In the genomic region with DNA sequence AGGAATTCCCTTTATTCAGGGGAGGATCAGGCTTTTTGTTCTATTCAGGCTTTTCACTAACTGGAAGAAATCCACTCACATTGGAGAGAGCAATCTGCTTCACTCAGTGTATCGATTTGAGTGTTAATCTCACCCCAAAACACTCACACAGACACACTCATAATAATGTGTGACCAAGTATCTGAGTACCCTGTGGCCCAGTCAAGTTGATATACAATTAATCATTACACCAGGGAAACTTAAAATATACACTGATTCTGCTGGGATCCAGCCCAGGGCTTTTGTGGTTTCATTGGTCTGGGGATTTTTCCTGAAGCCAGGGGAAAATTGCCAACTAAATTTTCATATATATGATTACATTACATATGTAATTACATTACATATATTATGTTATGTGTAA, we compare ENCODE assay signal across 22 cellular contexts.
"Had no signal": no experiment of that assay in that cellular context is flagged by ENCODE, and none has a peak within 500 bp of the region (broad histone marks: within the 10 kb centered on the region; RNA-seq: fewer than 3 reads in every experiment).

No MANE protein-coding gene starts in this region.

- H3K36me3 Mint-ChIP-seq: activated naive CD8-positive, alpha-beta T cell treated with anti-CD3 and anti-CD28 coated beads, Interleukin-2, amount 10 ng/mL, durations not matched to agents 7 days and 5 days; mesothelial cell of epicardium; stimulated activated effector memory CD8-positive, alpha-beta T cell treated with anti-CD3 and anti-CD28 coated beads, Interleukin-12 subunit alpha, Interleukin-12 subunit beta, amount 100 ng/mL, for 72 hours; type B pancreatic cell had no signal

- ATAC-seq: activated CD8-positive, alpha-beta T cell treated with anti-CD3 and anti-CD28 coated beads for 36 hours; activated T-helper 17 cell treated with anti-CD3 and anti-CD28 coated beads, Interleukin-2, amount 50 U/mL, for 72 hours; gastroesophageal sphincter; left cardiac atrium; lower lobe of right lung; right cardiac atrium; stimulated activated effector memory CD8-positive, alpha-beta T cell treated with anti-CD3 and anti-CD28 coated beads, Interleukin-12 subunit alpha, Interleukin-12 subunit beta, amount 100 ng/mL, for 72 hours had no signal

- H3K27me3 Mint-ChIP-seq: activated CD4-positive, alpha-beta T cell treated with anti-CD3 and anti-CD28 coated beads, Interleukin-2, amount 10 ng/mL, durations not matched to agents 24 days and 14 days; activated CD8-positive, alpha-beta T cell treated with anti-CD3 and anti-CD28 coated beads for 36 hours; activated naive CD8-positive, alpha-beta T cell treated with anti-CD3 and anti-CD28 coated beads, Interleukin-2, amount 10 ng/mL, durations not matched to agents 7 days and 5 days; activated T-helper 17 cell treated with anti-CD3 and anti-CD28 coated beads, Interleukin-2, amount 50 U/mL, for 72 hours; type B pancreatic cell had no signal

- H3K4me1 Mint-ChIP-seq: activated CD4-positive, alpha-beta T cell treated with anti-CD3 and anti-CD28 coated beads, Interleukin-2, amount 10 ng/mL, durations not matched to agents 24 days and 14 days; activated naive CD8-positive, alpha-beta T cell treated with anti-CD3 and anti-CD28 coated beads, Interleukin-2, amount 10 ng/mL, durations not matched to agents 7 days and 5 days; activated T-helper 17 cell treated with anti-CD3 and anti-CD28 coated beads, Interleukin-2, amount 50 U/mL, for 72 hours; stimulated activated effector memory CD8-positive, alpha-beta T cell treated with anti-CD3 and anti-CD28 coated beads, Interleukin-12 subunit alpha, Interleukin-12 subunit beta, amount 100 ng/mL, for 72 hours had no signal

- H3K27me3 ChIP-seq: breast epithelium, gastroesophageal sphincter, testis had no signal

- H3K4me1 ChIP-seq: breast epithelium, lower lobe of right lung, testis had no signal

- H3K9me3 ChIP-seq: breast epithelium, gastroesophageal sphincter, lower lobe of right lung, testis had no signal

- H3K9me3 Mint-ChIP-seq: activated CD8-positive, alpha-beta T cell treated with anti-CD3 and anti-CD28 coated beads for 36 hours; activated T-helper 17 cell treated with anti-CD3 and anti-CD28 coated beads, Interleukin-2, amount 50 U/mL, for 72 hours; nephron progenitor cell; T-helper 1 cell treated with Interleukin-12 subunit alpha and Interleukin-12 subunit beta and Interleukin-4 antibody, amounts not matched to agents 30 μg/mL and 1 μg/mL, for 36 hours; type B pancreatic cell had no signal

- H3K36me3 ChIP-seq: breast epithelium, gastroesophageal sphincter, lower lobe of right lung had no signal

- DNase-seq: activated CD4-positive, alpha-beta T cell treated with anti-CD3 and anti-CD28 coated beads, Interleukin-2, amount 10 ng/mL, durations not matched to agents 24 days and 14 days; activated CD8-positive, alpha-beta T cell treated with anti-CD3 and anti-CD28 coated beads for 36 hours; activated naive CD4-positive, alpha-beta T cell treated with Interleukin-2 at 50 U/mL for 16 hours; activated naive CD8-positive, alpha-beta T cell treated with anti-CD3 and anti-CD28 coated beads, Interleukin-2, amount 10 ng/mL, durations not matched to agents 7 days and 5 days; activated T-cell treated with anti-CD3 and anti-CD28 coated beads, Interleukin-2, amount 50 U/mL, for 1 hour; cerebellar nuclear complex; effector CD4-positive, alpha-beta T cell; left cardiac atrium; lower lobe of right lung; nephron progenitor cell; occipital lobe; right cardiac atrium; stimulated activated CD4-positive, alpha-beta T cell treated with anti-CD3 and anti-CD28 coated beads, Interleukin-4, amount 100 ng/mL, for 24 hours; testis had no signal

- H3K27ac Mint-ChIP-seq: activated CD4-positive, alpha-beta T cell treated with anti-CD3 and anti-CD28 coated beads, Interleukin-2, amount 10 ng/mL, durations not matched to agents 24 days and 14 days; activated CD8-positive, alpha-beta T cell treated with anti-CD3 and anti-CD28 coated beads for 36 hours; activated naive CD8-positive, alpha-beta T cell treated with anti-CD3 and anti-CD28 coated beads, Interleukin-2, amount 10 ng/mL, durations not matched to agents 7 days and 5 days; activated T-helper 17 cell treated with anti-CD3 and anti-CD28 coated beads, Interleukin-2, amount 50 U/mL, for 72 hours; mesothelial cell of epicardium; stimulated activated effector memory CD8-positive, alpha-beta T cell treated with anti-CD3 and anti-CD28 coated beads, Interleukin-12 subunit alpha, Interleukin-12 subunit beta, amount 100 ng/mL, for 72 hours; T-helper 1 cell treated with Interleukin-12 subunit alpha and Interleukin-12 subunit beta and Interleukin-4 antibody, amounts not matched to agents 30 μg/mL and 1 μg/mL, for 36 hours; type B pancreatic cell had no signal

- H3K4me3 Mint-ChIP-seq: activated CD4-positive, alpha-beta T cell treated with anti-CD3 and anti-CD28 coated beads, Interleukin-2, amount 10 ng/mL, durations not matched to agents 24 days and 14 days; activated CD8-positive, alpha-beta T cell treated with anti-CD3 and anti-CD28 coated beads for 36 hours; activated naive CD8-positive, alpha-beta T cell treated with anti-CD3 and anti-CD28 coated beads, Interleukin-2, amount 10 ng/mL, durations not matched to agents 7 days and 5 days; activated T-helper 17 cell treated with anti-CD3 and anti-CD28 coated beads, Interleukin-2, amount 50 U/mL, for 72 hours; mesothelial cell of epicardium; nephron progenitor cell; stimulated activated effector memory CD8-positive, alpha-beta T cell treated with anti-CD3 and anti-CD28 coated beads, Interleukin-12 subunit alpha, Interleukin-12 subunit beta, amount 100 ng/mL, for 72 hours; T-helper 1 cell treated with Interleukin-12 subunit alpha and Interleukin-12 subunit beta and Interleukin-4 antibody, amounts not matched to agents 30 μg/mL and 1 μg/mL, for 36 hours; type B pancreatic cell had no signal

- H3K27ac ChIP-seq: breast epithelium, lower lobe of right lung, testis had no signal

- H3K4me3 ChIP-seq: breast epithelium, gastroesophageal sphincter, lower lobe of right lung, smooth muscle cell, testis had no signal
